Comparison of ENCODE assay signal across 25 cellular contexts in genomic region chr22:35746946-35747703, GRCh38. TPM values are rescaled to one million over a fixed set of nuclear protein-coding genes. Genes with fewer than 3 reads are reported as not detected.
DNase-seq lines count a peak whose midpoint lies in the region; ATAC-seq and TF ChIP-seq lines count a peak whose summit lies in the region.
"Had no signal": no experiment of that assay in that cellular context is flagged by ENCODE, and none has a peak within 500 bp of the region (broad histone marks: within the 10 kb centered on the region; RNA-seq: fewer than 3 reads in every experiment).

No MANE protein-coding gene starts in this region.

- H3K9me3 Mint-ChIP-seq in HFFc6 (no peaks in the 10 kb centered on the region), nephron progenitor cell (no peaks in the 10 kb centered on the region)
- H3K9me3 Mint-ChIP-seq: activated T-cell treated with anti-CD3 and anti-CD28 coated beads, Interleukin-2, amount 50 U/mL, for 4 hours; stimulated activated naive B cell treated with anti-CD40 and anti-IgM and Interleukin-4, amounts not matched to agents 10 μg/mL and 1 μg/mL and 100 μg/mL, for 72 hours; T-helper 2 cell treated with Interferon-gamma antibody and Interleukin-4, amounts not matched to agents 5 μg/mL and 100 μg/mL, for 36 hours had no signal

- H3K36me3 Mint-ChIP-seq in HFFc6 (ENCODE audit: low read depth): peaks cover 38% of the 10 kb centered on the region
- H3K36me3 Mint-ChIP-seq in nephron progenitor cell (ENCODE audit: low read depth): peaks cover 49% of the 10 kb centered on the region
- H3K36me3 Mint-ChIP-seq: stimulated activated naive B cell treated with anti-CD40 and anti-IgM and Interleukin-4, amounts not matched to agents 10 μg/mL and 1 μg/mL and 100 μg/mL, for 72 hours had no signal

- peaks cover 93% of the 10 kb centered on the region for H3K4me1 Mint-ChIP-seq in HFFc6 (ENCODE audit: low read depth)
- H3K4me1 Mint-ChIP-seq in nephron progenitor cell: peaks cover 31% of the 10 kb centered on the region

- H3K27ac Mint-ChIP-seq in HFFc6: peak overlapping the region; percentile 72
- H3K27ac Mint-ChIP-seq in nephron progenitor cell: no peak overlapping the region
- H3K27ac Mint-ChIP-seq: activated CD8-positive, alpha-beta T cell treated with anti-CD3 and anti-CD28 coated beads, Interleukin-2, amount 10 ng/mL, durations not matched to agents 7 days and 5 days; stimulated activated naive B cell treated with anti-CD40 and anti-IgM and Interleukin-4, amounts not matched to agents 10 μg/mL and 1 μg/mL and 100 μg/mL, for 72 hours; T-helper 2 cell treated with Interferon-gamma antibody and Interleukin-4, amounts not matched to agents 5 μg/mL and 100 μg/mL, for 36 hours had no signal

- H3K4me3 Mint-ChIP-seq in HFFc6 (no peak overlapping the region; the same call in 1 of the 2 replicates), nephron progenitor cell (no peak overlapping the region)
- H3K4me3 Mint-ChIP-seq: activated CD8-positive, alpha-beta T cell treated with anti-CD3 and anti-CD28 coated beads, Interleukin-2, amount 10 ng/mL, durations not matched to agents 7 days and 5 days; activated T-cell treated with anti-CD3 and anti-CD28 coated beads, Interleukin-2, amount 50 U/mL, for 4 hours; stimulated activated naive B cell treated with anti-CD40 and anti-IgM and Interleukin-4, amounts not matched to agents 10 μg/mL and 1 μg/mL and 100 μg/mL, for 72 hours; T-helper 2 cell treated with Interferon-gamma antibody and Interleukin-4, amounts not matched to agents 5 μg/mL and 100 μg/mL, for 36 hours had no signal

- TF ChIP-seq CTCF in HFFc6 (IDR thresholded peaks at IDR 0.05) (no peak), choroid plexus epithelial cell (conservative IDR thresholded peaks at IDR 0.05; ENCODE audit: low read depth, low read length) (no peak), nephron progenitor cell (IDR thresholded peaks at IDR 0.05) (no peak)

- peak; percentile 19 for DNase-seq in AG08395 (ENCODE audit: low spot score)
- DNase-seq in HFFc6: peak; percentile 28
- DNase-seq in choroid plexus epithelial cell (ENCODE audit: low read depth): peak; percentile 42
- DNase-seq in myocyte (ENCODE audit: low read depth): peak; percentile 39
- DNase-seq in nephron progenitor cell: no peak
- no peak for DNase-seq in activated CD8-positive, alpha-beta memory T cell treated with anti-CD3 and anti-CD28 coated beads, Interleukin-2, amount 50 U/mL, for 4 hours
- DNase-seq in left colon: no peak
- DNase-seq: activated CD4-positive, CD25-positive, alpha-beta regulatory T cell; activated CD8-positive, alpha-beta T cell treated with anti-CD3 and anti-CD28 coated beads, Interleukin-2, amount 10 ng/mL, durations not matched to agents 7 days and 5 days; activated naive CD4-positive, alpha-beta T cell treated with anti-CD3 and anti-CD28 coated beads, Interleukin-2, amount 50 U/mL, for 16 hours; activated T-cell treated with anti-CD3 and anti-CD28 coated beads, Interleukin-2, amount 50 U/mL, for 4 hours; DND-41; left cardiac atrium; NCI-H1092 treated with DMSO at 0.1 percent for 48 hours; NCI-H526 treated with DMSO at 0.1 percent for 48 hours; OCI-M1; stimulated activated naive B cell treated with anti-CD40 and anti-IgM and Interleukin-4, amounts not matched to agents 10 μg/mL and 1 μg/mL and 100 μg/mL, for 72 hours; thyroid gland had no signal

- no peak overlapping the region for H3K4me3 ChIP-seq in choroid plexus epithelial cell (ENCODE audit: low read depth, low read length)
- H3K4me3 ChIP-seq: coronary artery, gastroesophageal sphincter, thyroid gland had no signal

- intact Hi-C loops in left colon (cut with DNase I, micrococcal nuclease): no loop called here

- ATAC-seq in esophagus mucosa (no peak), left colon (no peak)
- ATAC-seq: activated CD8-positive, alpha-beta T cell treated with anti-CD3 and anti-CD28 coated beads, Interleukin-2, amount 10 ng/mL, durations not matched to agents 7 days and 5 days; activated T-cell treated with anti-CD3 and anti-CD28 coated beads, Interleukin-2, amount 50 U/mL, for 4 hours; gastroesophageal sphincter; stimulated activated naive B cell treated with anti-CD40 and anti-IgM and Interleukin-4, amounts not matched to agents 10 μg/mL and 1 μg/mL and 100 μg/mL, for 72 hours had no signal

- H3K27me3 Mint-ChIP-seq in HFFc6 (ENCODE audit: insufficient read depth): peaks cover 10% of the 10 kb centered on the region
- no peaks in the 10 kb centered on the region for H3K27me3 Mint-ChIP-seq in nephron progenitor cell (ENCODE audit: low read depth, poor library complexity)

RNA-seq across cellular contexts. Expression of gene APOL5, which starts 29.5 kb away (rescaled TPM):
- total RNA-seq in HFFc6 (2021; fragmentation: NEBNext Ultra II Directional; extraction: Animal tissue kit (Norgen Biotek cat#: 25700)): not detected
- 1.1 and 1.6 TPM in 2 replicates for total RNA-seq in myocyte
- polyA plus RNA-seq in myocyte (2012): 1.7 TPM
- total RNA-seq in esophagus mucosa: not detected
- total RNA-seq in left colon: not detected
- total RNA-seq: activated CD8-positive, alpha-beta T cell treated with anti-CD3 and anti-CD28 coated beads, Interleukin-2, amount 10 ng/mL, durations not matched to agents 7 days and 5 days; activated T-cell treated with anti-CD3 and anti-CD28 coated beads, Interleukin-2, amount 50 U/mL, for 4 hours; endothelial cell of umbilical vein; gastroesophageal sphincter; left cardiac atrium; LHCN-M2; mononuclear cell; thyroid gland had no signal
- polyA plus RNA-seq: endothelial cell of umbilical vein had no signal

Comparison
In these comparisons a context has a peak if more than half of its experiments do, and no peak if none do; other contexts are left out.
1. DNase-seq: peak in AG08395 (single experiment), HFFc6 (single experiment), choroid plexus epithelial cell (single experiment) and myocyte (single experiment); none in nephron progenitor cell (single experiment), activated CD8-positive, alpha-beta memory T cell treated with anti-CD3 and anti-CD28 coated beads, Interleukin-2, amount 50 U/mL, for 4 hours (single experiment) and left colon (0 of 2).